ENCODE assay signal across 28 cellular contexts in genomic region chr4:58303456-58303855, GRCh38.
"Had no signal": no experiment of that assay in that cellular context is flagged by ENCODE, and none has a peak within 500 bp of the region (broad histone marks: within the 10 kb centered on the region; RNA-seq: fewer than 3 reads in every experiment).

No MANE protein-coding gene starts in this region.

- H3K4me3 ChIP-seq: stomach, suprapubic skin, testis, thoracic aorta, thyroid gland, tibial artery, tibial nerve, transverse colon, upper lobe of left lung, upper lobe of right lung, uterus, vagina had no signal

- H3K9me3 Mint-ChIP-seq: stimulated activated memory B cell treated with anti-CD40 and anti-IgM and Interleukin-4, amounts not matched to agents 10 μg/mL and 1 μg/mL and 100 μg/mL, for 72 hours; type B pancreatic cell had no signal

- DNase-seq: stimulated activated CD4-positive, alpha-beta T cell treated with anti-CD3 and anti-CD28 coated beads, Interleukin-2, amount 100 ng/mL, for 48 hours; stimulated activated CD4-positive, alpha-beta T cell treated with anti-CD3 and anti-CD28 coated beads, Interleukin-4, amount 100 ng/mL, for 1 hour; stimulated activated CD4-positive, alpha-beta T cell treated with anti-CD3 and anti-CD28 coated beads, Interleukin-4, amount 100 ng/mL, for 24 hours; stimulated activated CD4-positive, alpha-beta T cell treated with anti-CD3 and anti-CD28 coated beads, Interleukin-4, amount 100 ng/mL, for 4 hours; stimulated activated CD8-positive, alpha-beta memory T cell treated with anti-CD3 and anti-CD28 coated beads, Interleukin-4, amount 100 ng/mL, for 48 hours; stimulated activated naive B cell treated with anti-CD40 and anti-IgM and Interleukin-4, amounts not matched to agents 10 μg/mL and 1 μg/mL and 100 μg/mL, for 72 hours; stimulated activated naive CD4-positive, alpha-beta T cell; stimulated activated naive CD4-positive, alpha-beta T cell treated with Interleukin-2 at 50 U/mL for 16 hours; stimulated activated naive CD8-positive, alpha-beta T cell treated with anti-CD3 and anti-CD28 coated beads, Interleukin-15, amount 100 ng/mL, for 72 hours; stimulated activated naive CD8-positive, alpha-beta T cell treated with anti-CD3 and anti-CD28 coated beads, Interleukin-15, Interleukin-2, amounts not matched to agents 100 U/mL and 50 U/mL, for 24 hours; stomach; substantia nigra; testis; thyroid gland; tibial artery; transverse colon; upper lobe of left lung; upper lobe of right lung; uterus had no signal

- H3K27ac Mint-ChIP-seq: stimulated activated effector memory CD8-positive, alpha-beta T cell treated with anti-CD3 and anti-CD28 coated beads, Interleukin-12 subunit alpha, Interleukin-12 subunit beta, amount 100 ng/mL, for 72 hours; stimulated activated memory B cell treated with anti-CD40 and anti-IgM and Interleukin-4, amounts not matched to agents 10 μg/mL and 1 μg/mL and 100 μg/mL, for 72 hours; stimulated activated naive B cell treated with anti-CD40 and anti-IgM and Interleukin-4, amounts not matched to agents 10 μg/mL and 1 μg/mL and 100 μg/mL, for 72 hours; stimulated activated naive CD8-positive, alpha-beta T cell treated with anti-CD3 and anti-CD28 coated beads, Interleukin-15, amount 100 ng/mL, for 72 hours; stimulated activated naive CD8-positive, alpha-beta T cell treated with anti-CD3 and anti-CD28 coated beads, Interleukin-15, Interleukin-2, amounts not matched to agents 100 ng/mL and 50 ng/mL, for 24 hours; type B pancreatic cell had no signal

- H3K4me1 ChIP-seq: stomach, suprapubic skin, upper lobe of left lung, upper lobe of right lung, uterus, vagina had no signal

- H3K4me1 Mint-ChIP-seq: stimulated activated effector memory CD8-positive, alpha-beta T cell treated with anti-CD3 and anti-CD28 coated beads, Interleukin-12 subunit alpha, Interleukin-12 subunit beta, amount 100 ng/mL, for 72 hours; stimulated activated memory B cell treated with anti-CD40 and anti-IgM and Interleukin-4, amounts not matched to agents 10 μg/mL and 1 μg/mL and 100 μg/mL, for 72 hours; stimulated activated naive B cell treated with anti-CD40 and anti-IgM and Interleukin-4, amounts not matched to agents 10 μg/mL and 1 μg/mL and 100 μg/mL, for 72 hours; stimulated activated naive CD8-positive, alpha-beta T cell treated with anti-CD3 and anti-CD28 coated beads, Interleukin-15, amount 100 ng/mL, for 72 hours had no signal

- H3K36me3 ChIP-seq: stomach, suprapubic skin, thoracic aorta, thyroid gland, tibial artery, tibial nerve, transverse colon, upper lobe of left lung, upper lobe of right lung, uterus, vagina had no signal

- FAIRE-seq: urothelium cell line had no signal

- H3K36me3 Mint-ChIP-seq: stimulated activated effector memory CD8-positive, alpha-beta T cell treated with anti-CD3 and anti-CD28 coated beads, Interleukin-12 subunit alpha, Interleukin-12 subunit beta, amount 100 ng/mL, for 72 hours; stimulated activated memory B cell treated with anti-CD40 and anti-IgM and Interleukin-4, amounts not matched to agents 10 μg/mL and 1 μg/mL and 100 μg/mL, for 72 hours; stimulated activated naive B cell treated with anti-CD40 and anti-IgM and Interleukin-4, amounts not matched to agents 10 μg/mL and 1 μg/mL and 100 μg/mL, for 72 hours; type B pancreatic cell had no signal

- H3K27me3 ChIP-seq: stomach, suprapubic skin, testis, thyroid gland, tibial artery, tibial nerve, transverse colon, upper lobe of left lung, upper lobe of right lung, uterus, vagina had no signal

- ATAC-seq: stimulated activated effector memory CD8-positive, alpha-beta T cell treated with anti-CD3 and anti-CD28 coated beads, Interleukin-12 subunit alpha, Interleukin-12 subunit beta, amount 100 ng/mL, for 72 hours; stimulated activated memory B cell treated with anti-CD40 and anti-IgM and Interleukin-4, amounts not matched to agents 10 μg/mL and 1 μg/mL and 100 μg/mL, for 72 hours; stimulated activated naive B cell treated with anti-CD40 and anti-IgM and Interleukin-4, amounts not matched to agents 10 μg/mL and 1 μg/mL and 100 μg/mL, for 72 hours; stimulated activated naive CD8-positive, alpha-beta T cell treated with anti-CD3 and anti-CD28 coated beads, Interleukin-15, amount 100 ng/mL, for 72 hours; stimulated activated naive CD8-positive, alpha-beta T cell treated with anti-CD3 and anti-CD28 coated beads, Interleukin-15, Interleukin-2, amounts not matched to agents 100 U/mL and 50 U/mL, for 24 hours; upper lobe of right lung had no signal

- H3K4me3 Mint-ChIP-seq: stimulated activated effector memory CD8-positive, alpha-beta T cell treated with anti-CD3 and anti-CD28 coated beads, Interleukin-12 subunit alpha, Interleukin-12 subunit beta, amount 100 ng/mL, for 72 hours; stimulated activated memory B cell treated with anti-CD40 and anti-IgM and Interleukin-4, amounts not matched to agents 10 μg/mL and 1 μg/mL and 100 μg/mL, for 72 hours; stimulated activated naive B cell treated with anti-CD40 and anti-IgM and Interleukin-4, amounts not matched to agents 10 μg/mL and 1 μg/mL and 100 μg/mL, for 72 hours; stimulated activated naive CD8-positive, alpha-beta T cell treated with anti-CD3 and anti-CD28 coated beads, Interleukin-15, amount 100 ng/mL, for 72 hours; stimulated activated naive CD8-positive, alpha-beta T cell treated with anti-CD3 and anti-CD28 coated beads, Interleukin-15, Interleukin-2, amounts not matched to agents 100 ng/mL and 50 ng/mL, for 24 hours; type B pancreatic cell had no signal

- H3K27ac ChIP-seq: stomach, suprapubic skin, testis, thoracic aorta, thyroid gland, tibial artery, tibial nerve, transverse colon, upper lobe of left lung, upper lobe of right lung, uterus, vagina had no signal

- H3K9me3 ChIP-seq: suprapubic skin, testis, thoracic aorta, thyroid gland, tibial artery, tibial nerve, transverse colon, upper lobe of left lung, upper lobe of right lung, uterus, vagina had no signal

- H3K27me3 Mint-ChIP-seq: stimulated activated memory B cell treated with anti-CD40 and anti-IgM and Interleukin-4, amounts not matched to agents 10 μg/mL and 1 μg/mL and 100 μg/mL, for 72 hours; stimulated activated naive B cell treated with anti-CD40 and anti-IgM and Interleukin-4, amounts not matched to agents 10 μg/mL and 1 μg/mL and 100 μg/mL, for 72 hours; stimulated activated naive CD8-positive, alpha-beta T cell treated with anti-CD3 and anti-CD28 coated beads, Interleukin-15, amount 100 ng/mL, for 72 hours; stimulated activated naive CD8-positive, alpha-beta T cell treated with anti-CD3 and anti-CD28 coated beads, Interleukin-15, Interleukin-2, amounts not matched to agents 100 ng/mL and 50 ng/mL, for 24 hours; type B pancreatic cell had no signal
